ENCODE assay signal across 8 cellular contexts in the genomic region with DNA sequence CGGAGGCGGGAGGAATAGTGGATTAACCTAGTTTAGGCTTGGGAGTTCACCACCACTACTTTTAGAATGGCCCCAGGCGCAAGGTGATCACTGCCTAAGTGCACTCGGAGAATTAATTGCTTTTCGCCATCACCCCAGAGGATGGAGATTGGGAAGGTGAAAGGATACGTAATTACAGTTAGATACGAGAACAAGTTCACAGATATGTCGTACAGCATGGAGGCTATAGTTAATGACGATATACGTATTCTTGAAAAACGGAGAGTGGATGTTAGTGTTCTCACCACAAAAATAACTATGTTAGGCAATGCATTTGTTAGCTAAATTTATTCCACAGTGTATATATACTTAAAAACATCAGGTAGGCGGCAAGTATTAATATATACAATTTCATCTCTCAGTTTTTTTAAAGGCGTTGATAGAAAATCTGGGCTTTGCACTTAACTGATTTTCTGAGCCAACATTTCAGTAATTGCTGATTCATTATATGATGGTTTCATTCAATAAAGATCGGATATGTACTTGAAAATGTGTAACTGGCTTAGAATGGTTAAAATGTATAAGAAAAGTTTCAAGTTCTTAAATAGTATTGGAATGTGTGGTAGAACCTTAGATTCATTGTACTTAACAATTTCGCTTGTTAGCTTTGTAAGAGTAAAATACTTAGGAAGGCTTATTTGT. TPM values are rescaled to one million over a fixed set of nuclear protein-coding genes. Genes with fewer than 3 reads are reported as not detected.
A peak's percentile ranks its signal among the peaks of the same experiment; 100 is the strongest.
DNase-seq lines count a peak whose midpoint lies in the region; ATAC-seq and TF ChIP-seq lines count a peak whose summit lies in the region.

No MANE protein-coding gene starts in this region.

- peak overlapping the region; percentile 99 for H3K4me3 ChIP-seq in CD4-positive, CD25-positive, alpha-beta regulatory T cell (ENCODE audit: low read depth, low read length)
- H3K4me3 ChIP-seq in Jurkat, Clone E6-1 (ENCODE audit: low read length), result peak overlapping the region; percentile 99

- peak overlapping the region; percentile 96 to 98 (median 98) for H3K4me3 Mint-ChIP-seq in CD4-positive, CD25-positive, alpha-beta regulatory T cell
- H3K4me3 Mint-ChIP-seq in chondrocyte (ENCODE audit: unreplicated experiment), result peak overlapping the region; percentile 92
- H3K4me3 Mint-ChIP-seq in natural killer cell treated with Interleukin-12 subunit alpha and Interleukin-12 subunit beta and Interleukin-15 and Interleukin-18, amount 100 ng/mL, for 72 hours, result peak overlapping the region; percentile 91

- peaks cover 35 to 74% (median 52%) of the 10 kb centered on the region in 4 donors for H3K4me1 Mint-ChIP-seq in CD4-positive, CD25-positive, alpha-beta regulatory T cell
- peaks cover 54% of the 10 kb centered on the region for H3K4me1 Mint-ChIP-seq in chondrocyte (ENCODE audit: low read depth)
- H3K4me1 Mint-ChIP-seq in natural killer cell treated with Interleukin-12 subunit alpha and Interleukin-12 subunit beta and Interleukin-15 and Interleukin-18, amount 100 ng/mL, for 72 hours (ENCODE audit: low read depth in 2 of 2), result peaks cover 44 to 54% of the 10 kb centered on the region in 2 donors

- peaks cover 43% of the 10 kb centered on the region for H3K4me1 ChIP-seq in CD4-positive, CD25-positive, alpha-beta regulatory T cell (ENCODE audit: control insufficient read depth, insufficient read depth, low read length, poor library complexity, severe bottlenecking)

- no peak for ATAC-seq in CD4-positive, CD25-positive, alpha-beta regulatory T cell (ENCODE audit: low read depth in 2 of 2)
- no peak for ATAC-seq in natural killer cell treated with Interleukin-12 subunit alpha and Interleukin-12 subunit beta and Interleukin-15 and Interleukin-18, amount 100 ng/mL, for 72 hours

- no peak for TF ChIP-seq CTCF in chondrocyte (IDR thresholded peaks at IDR 0.05)

- H3K36me3 ChIP-seq in CD4-positive, CD25-positive, alpha-beta regulatory T cell (ENCODE audit: control insufficient read depth, insufficient read depth, low read length), result peaks cover 33% of the 10 kb centered on the region

- no peaks in the 10 kb centered on the region for H3K9me3 Mint-ChIP-seq in CD4-positive, CD25-positive, alpha-beta regulatory T cell
- H3K9me3 Mint-ChIP-seq in chondrocyte (ENCODE audit: low read depth), result no peaks in the 10 kb centered on the region
- H3K9me3 Mint-ChIP-seq in natural killer cell treated with Interleukin-12 subunit alpha and Interleukin-12 subunit beta and Interleukin-15 and Interleukin-18, amount 100 ng/mL, for 72 hours, result no peaks in the 10 kb centered on the region

- no peaks in the 10 kb centered on the region for H3K27me3 ChIP-seq in CD4-positive, CD25-positive, alpha-beta regulatory T cell (ENCODE audit: control insufficient read depth, insufficient read depth, low read length)

- no peaks in the 10 kb centered on the region for H3K9me3 ChIP-seq in CD4-positive, CD25-positive, alpha-beta regulatory T cell (ENCODE audit: control insufficient read depth in 2 of 2, low read length in 2 of 2)

- H3K27me3 Mint-ChIP-seq in CD4-positive, CD25-positive, alpha-beta regulatory T cell, result peaks cover 4% of the 10 kb centered on the region
- H3K27me3 Mint-ChIP-seq in chondrocyte (ENCODE audit: low read depth), result no peaks in the 10 kb centered on the region
- H3K27me3 Mint-ChIP-seq in natural killer cell treated with Interleukin-12 subunit alpha and Interleukin-12 subunit beta and Interleukin-15 and Interleukin-18, amount 100 ng/mL, for 72 hours, result no peaks in the 10 kb centered on the region

- H3K27ac ChIP-seq in CD4-positive, CD25-positive, alpha-beta regulatory T cell (ENCODE audit: insufficient read depth, low read length, poor library complexity, severe bottlenecking), result peak overlapping the region; percentile 96

- peak overlapping the region; percentile 98 to 100 (median 99) for H3K27ac Mint-ChIP-seq in CD4-positive, CD25-positive, alpha-beta regulatory T cell
- peak overlapping the region; percentile 99 for H3K27ac Mint-ChIP-seq in chondrocyte (ENCODE audit: unreplicated experiment)
- peak overlapping the region; percentile 90 to 96 for H3K27ac Mint-ChIP-seq in natural killer cell treated with Interleukin-12 subunit alpha and Interleukin-12 subunit beta and Interleukin-15 and Interleukin-18, amount 100 ng/mL, for 72 hours

- no peak for DNase-seq in CD4-positive, CD25-positive, alpha-beta regulatory T cell
- no peak for DNase-seq in Jurkat, Clone E6-1 (ENCODE audit: low read depth, low spot score)
- no peak for DNase-seq in chondrocyte (ENCODE audit: low spot score)
- DNase-seq in natural killer cell treated with Interleukin-12 subunit alpha and Interleukin-12 subunit beta and Interleukin-15 and Interleukin-18, amount 100 ng/mL, for 72 hours (ENCODE audit: low spot score), result no peak
- DNase-seq in stimulated activated CD4-positive, alpha-beta T cell treated with anti-CD3 and anti-CD28 coated beads, Interleukin-2, amount 100 ng/mL, for 24 hours, result no peak
- DNase-seq in NOMO-1 (lab: John Stamatoyannopoulos, UW; ENCODE audit: unreplicated experiment in 2 of 2), result no peak
- DNase-seq in RPMI8226, result no peak
- DNase-seq in stimulated activated CD4-positive, alpha-beta T cell treated with anti-CD3 and anti-CD28 coated beads, Interleukin-4, amount 100 ng/mL, for 24 hours, result no peak

- peaks cover 22% of the 10 kb centered on the region for H3K36me3 Mint-ChIP-seq in CD4-positive, CD25-positive, alpha-beta regulatory T cell
- peaks cover 13% of the 10 kb centered on the region for H3K36me3 Mint-ChIP-seq in chondrocyte (ENCODE audit: low read depth)
- H3K36me3 Mint-ChIP-seq in natural killer cell treated with Interleukin-12 subunit alpha and Interleukin-12 subunit beta and Interleukin-15 and Interleukin-18, amount 100 ng/mL, for 72 hours, result peaks cover 53% of the 10 kb centered on the region

RNA-seq across cellular contexts. Expression of a gene that starts 0.7 kb away (rescaled TPM):
- 50.3 TPM for total RNA-seq in CD4-positive, CD25-positive, alpha-beta regulatory T cell
- polyA plus RNA-seq in CD4-positive, CD25-positive, alpha-beta regulatory T cell, result 100 to 1,000 TPM in 3 of 4 donors, 10 to 100 TPM in 1; 91.1 to 111 (median 102) TPM
- polyA plus RNA-seq in Jurkat, Clone E6-1 (2012; ENCODE audit: insufficient read depth, insufficient read length), result 339 TPM
- total RNA-seq in chondrocyte, result 60.7 to 78.2 TPM (median 67.0 TPM) in 3 replicates
- 100 to 1,000 TPM; 161 to 167 TPM for total RNA-seq in natural killer cell treated with Interleukin-12 subunit alpha and Interleukin-12 subunit beta and Interleukin-15 and Interleukin-18, amount 100 ng/mL, for 72 hours

RNA-seq across cellular contexts. Expression of a gene that starts 1.0 kb away (rescaled TPM):
- 38.1 TPM for total RNA-seq in CD4-positive, CD25-positive, alpha-beta regulatory T cell
- 100 to 1,000 TPM in 1 of 4 donors, 10 to 100 TPM in 3; 71.5 to 103 (median 89.7) TPM for polyA plus RNA-seq in CD4-positive, CD25-positive, alpha-beta regulatory T cell
- polyA plus RNA-seq in Jurkat, Clone E6-1 (2012; ENCODE audit: insufficient read depth, insufficient read length), result 231 TPM
- 43.0 to 51.8 TPM (median 43.9 TPM) in 3 replicates for total RNA-seq in chondrocyte
- 100 to 1,000 TPM; 102 to 111 TPM for total RNA-seq in natural killer cell treated with Interleukin-12 subunit alpha and Interleukin-12 subunit beta and Interleukin-15 and Interleukin-18, amount 100 ng/mL, for 72 hours
